ENCODE assay signal across 18 cellular contexts in the genomic region with DNA sequence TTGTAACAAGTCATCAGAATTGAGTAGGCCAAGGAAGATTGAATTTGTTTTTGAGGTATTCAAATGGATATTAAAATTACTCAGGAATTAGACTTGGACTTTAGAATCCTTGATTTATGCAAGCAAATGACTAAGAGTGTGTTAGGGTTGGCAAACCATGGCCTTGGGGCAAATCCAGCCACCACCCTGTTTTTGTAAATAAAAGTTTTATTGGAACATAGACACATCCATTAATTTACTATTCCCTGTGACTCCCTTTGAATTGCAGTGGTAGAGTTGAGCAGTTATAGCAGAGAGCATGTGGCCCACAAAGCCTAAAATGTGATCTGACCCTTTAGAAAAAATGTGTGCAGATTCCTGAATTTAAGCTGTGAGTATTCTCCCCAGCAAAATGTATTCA.
A peak's percentile ranks its signal among the peaks of the same experiment; 100 is the strongest.
DNase-seq lines count a peak whose midpoint lies in the region; ATAC-seq and TF ChIP-seq lines count a peak whose summit lies in the region.
"Had no signal": no experiment of that assay in that cellular context is flagged by ENCODE, and none has a peak within 500 bp of the region (broad histone marks: within the 10 kb centered on the region; RNA-seq: fewer than 3 reads in every experiment).

No MANE protein-coding gene starts in this region.

- H3K9me3 ChIP-seq in mammary epithelial cell (replicated peaks; ENCODE audit: insufficient read depth, low read length) (no peaks in the 10 kb centered on the region), mesodermal cell (ENCODE audit: control insufficient read depth, low read length) (no peaks in the 10 kb centered on the region)
- H3K9me3 ChIP-seq: Peyer's patch, uterus had no signal

- no peak overlapping the region for H3K27ac Mint-ChIP-seq in activated CD4-positive, alpha-beta T cell treated with anti-CD3 and anti-CD28 coated beads for 36 hours

- no peaks in the 10 kb centered on the region for H3K27me3 ChIP-seq in mammary epithelial cell (ENCODE audit: insufficient read depth, low read length)
- no peaks in the 10 kb centered on the region for H3K27me3 ChIP-seq in H7 (ENCODE audit: control insufficient read depth, insufficient read depth, low read length)
- H3K27me3 ChIP-seq: cardiac muscle cell, Peyer's patch, uterus had no signal

- DNase-seq in AG09309 (ENCODE audit: low read depth) (peak; percentile 11), LoVo (ENCODE audit: low spot score) (peak; percentile 61), mammary epithelial cell (peak; percentile 41), H7 (no peak)
- no peak for DNase-seq in activated CD4-positive, alpha-beta T cell treated with anti-CD3 and anti-CD28 coated beads for 36 hours
- DNase-seq: activated CD8-positive, alpha-beta memory T cell treated with anti-CD3 and anti-CD28 coated beads, Interleukin-2, amount 50 U/mL, for 4 hours; activated naive CD4-positive, alpha-beta T cell treated with Interleukin-2 at 50 U/mL for 16 hours; left cardiac atrium; NCI-H187; Peyer's patch; retina; stimulated activated CD4-positive, alpha-beta T cell treated with anti-CD3 and anti-CD28 coated beads, Interleukin-4, amount 100 ng/mL, for 4 hours; uterus had no signal

- no peak overlapping the region for H3K9ac ChIP-seq in mammary epithelial cell (ENCODE audit: insufficient read depth, low read length)

- dilution Hi-C loops in mammary epithelial cell (cut with HindIII; ENCODE audit: low sequenced_read_pairs): no loop called here

- H2AFZ ChIP-seq in mammary epithelial cell (ENCODE audit: low read depth, low read length): no peak overlapping the region

- H3K4me3 ChIP-seq in AG09309 (ENCODE audit: control insufficient read depth, low read depth, low read length): no peak overlapping the region
- no peak overlapping the region for H3K4me3 ChIP-seq in mammary epithelial cell (replicated peaks in 1 of 3; ENCODE audit: insufficient read depth in 1 of 3, low read depth in 2 of 3, low read length in 3 of 3)
- H3K4me3 ChIP-seq in mesodermal cell (ENCODE audit: extremely low read depth, insufficient read depth, low read length, poor library complexity, severe bottlenecking): no peak overlapping the region
- H3K4me3 ChIP-seq in H7 (ENCODE audit: insufficient read depth, low read depth, low read length): no peak overlapping the region
- H3K4me3 ChIP-seq: cardiac muscle cell, Peyer's patch, uterus had no signal

- H3K4me3 Mint-ChIP-seq in activated CD4-positive, alpha-beta T cell treated with anti-CD3 and anti-CD28 coated beads for 36 hours: no peak overlapping the region

- POLR2A ChIA-PET in activated CD4-positive, alpha-beta T cell treated with anti-CD3 and anti-CD28 coated beads for 36 hours (lab: Charles Lee): no interaction called here

- in situ Hi-C loops in mammary epithelial cell (cut with MboI; ENCODE audit: low sequenced_read_pairs in 2 of 2): no loop called here

- H3K27ac ChIP-seq in mammary epithelial cell (ENCODE audit: insufficient read depth, low read depth, low read length) (no peak overlapping the region), mesodermal cell (ENCODE audit: low read depth, low read length, severe bottlenecking) (peak overlapping the region; percentile 67)
- H3K27ac ChIP-seq: cardiac muscle cell, uterus had no signal

- H4K20me1 ChIP-seq in mammary epithelial cell (ENCODE audit: insufficient read depth, low read length): no peaks in the 10 kb centered on the region

- CTCF ChIA-PET in mammary epithelial cell (lab: Charles Lee; ENCODE audit: low non-redundant PET): interaction anchor here (0.6 to 0.7 kb wide), 4 partner anchors 23 to 381 kb away, joined by 3 to 10 read pairs (median 5); no protein-coding TSS in a partner anchor
- CTCF ChIA-PET in activated CD4-positive, alpha-beta T cell treated with anti-CD3 and anti-CD28 coated beads for 36 hours (lab: Charles Lee): no interaction called here

- H3K36me3 ChIP-seq in mammary epithelial cell (ENCODE audit: insufficient read depth, low read length) (no peaks in the 10 kb centered on the region), mesodermal cell (ENCODE audit: control insufficient read depth, insufficient read depth, low read length) (peaks cover 4% of the 10 kb centered on the region), H7 (replicated peaks; ENCODE audit: control insufficient read depth, insufficient read depth, low read length) (no peaks in the 10 kb centered on the region)
- H3K36me3 ChIP-seq: Peyer's patch, uterus had no signal

- TF ChIP-seq CTCF in AG09309 (IDR thresholded peaks at IDR 0.05; ENCODE audit: control insufficient read depth, insufficient read depth, low read depth, low read length, missing control alignments): no peak
- TF ChIP-seq CTCF in mammary epithelial cell (conservative IDR thresholded peaks at IDR 0.05 in 1 of 2, IDR thresholded peaks at IDR 0.05 in 1 of 2; ENCODE audit: extremely low read depth in 1 of 2, insufficient read depth in 1 of 2, low read depth in 1 of 2, low read length in 2 of 2): no peak

- no peaks in the 10 kb centered on the region for H3K9me3 Mint-ChIP-seq in activated CD4-positive, alpha-beta T cell treated with anti-CD3 and anti-CD28 coated beads for 36 hours (ENCODE audit: low read depth)

- H3K4me1 Mint-ChIP-seq in activated CD4-positive, alpha-beta T cell treated with anti-CD3 and anti-CD28 coated beads for 36 hours: no peaks in the 10 kb centered on the region

- no peak for ATAC-seq in HG03280 (IDR thresholded peaks at IDR 0.05; ENCODE audit: unreplicated experiment)
- ATAC-seq in GM21786 (IDR thresholded peaks at IDR 0.05; ENCODE audit: unreplicated experiment): no peak
- no peak for ATAC-seq in activated CD4-positive, alpha-beta T cell treated with anti-CD3 and anti-CD28 coated beads for 36 hours
- ATAC-seq: activated CD4-positive, CD25-positive, alpha-beta regulatory T cell treated with anti-CD3 and anti-CD28 coated beads, Interleukin-2, amount 50 U/mL, for 24 hours had no signal

- peaks cover 35% of the 10 kb centered on the region for H3K36me3 Mint-ChIP-seq in activated CD4-positive, alpha-beta T cell treated with anti-CD3 and anti-CD28 coated beads for 36 hours (ENCODE audit: low read depth)

- H3K27me3 Mint-ChIP-seq in activated CD4-positive, alpha-beta T cell treated with anti-CD3 and anti-CD28 coated beads for 36 hours: no peaks in the 10 kb centered on the region

- no peaks in the 10 kb centered on the region for H3K79me2 ChIP-seq in mammary epithelial cell (ENCODE audit: insufficient read depth, low read length)

- H3K4me2 ChIP-seq in mammary epithelial cell (ENCODE audit: insufficient read depth, low read depth, low read length): no peak overlapping the region

- H3K4me1 ChIP-seq in mammary epithelial cell (ENCODE audit: insufficient read depth, low read length): peaks cover 14% of the 10 kb centered on the region
- peaks cover 4% of the 10 kb centered on the region for H3K4me1 ChIP-seq in mesodermal cell (ENCODE audit: control insufficient read depth, insufficient read depth, low read length, poor library complexity, severe bottlenecking)
- H3K4me1 ChIP-seq: uterus had no signal

- intact Hi-C loops in mammary epithelial cell (cut with micrococcal nuclease): loop anchor here (5.0 kb wide), 1 partner anchor 343 kb away; no protein-coding TSS in a partner anchor
- intact Hi-C loops in activated CD4-positive, alpha-beta T cell treated with anti-CD3 and anti-CD28 coated beads for 36 hours (cut with DNase I, micrococcal nuclease): no loop called here

- BruUV-seq in mammary epithelial cell (replicated peaks; lab: Mats Ljungman, UMichigan): no TSS peak

Comparison
In these comparisons a context has a peak if more than half of its experiments do, and no peak if none do; other contexts are left out.
1. DNase-seq: peak in AG09309 (single experiment), LoVo (single experiment) and mammary epithelial cell (single experiment); none in H7 (single experiment) and activated CD4-positive, alpha-beta T cell treated with anti-CD3 and anti-CD28 coated beads for 36 hours (single experiment).